21 cellular contexts compared by ENCODE assay signal in genomic region chr14:71076472-71076871, GRCh38.
"Had no signal": no experiment of that assay in that cellular context is flagged by ENCODE, and none has a peak within 500 bp of the region (broad histone marks: within the 10 kb centered on the region; RNA-seq: fewer than 3 reads in every experiment).

No MANE protein-coding gene starts in this region.

- H3K27ac ChIP-seq: esophagus muscularis mucosa, gastrocnemius medialis, upper lobe of right lung had no signal

- H3K4me3 ChIP-seq: esophagus muscularis mucosa, gastrocnemius medialis, smooth muscle cell, upper lobe of right lung had no signal

- H3K4me3 Mint-ChIP-seq: activated naive CD8-positive, alpha-beta T cell; activated T-helper 1 cell treated with anti-CD3 and anti-CD28 coated beads, Interleukin-12 subunit alpha, Interleukin-12 subunit beta, Interleukin-2, Interleukin-4 antibody, amounts not matched to agents 30 ng/mL and 10 ng/mL and 1 ng/mL, durations not matched to agents 14 hours and 24 hours and 36 hours; natural killer cell; WTC11 had no signal

- ATAC-seq: gastrocnemius medialis, left ventricle myocardium superior, natural killer cell, sciatic nerve, upper lobe of right lung, WTC11 had no signal

- H3K27ac Mint-ChIP-seq: activated naive CD8-positive, alpha-beta T cell; activated T-helper 1 cell treated with anti-CD3 and anti-CD28 coated beads, Interleukin-12 subunit alpha, Interleukin-12 subunit beta, Interleukin-2, Interleukin-4 antibody, amounts not matched to agents 30 ng/mL and 10 ng/mL and 1 ng/mL, durations not matched to agents 14 hours and 24 hours and 36 hours had no signal

- H3K27me3 Mint-ChIP-seq: activated naive CD8-positive, alpha-beta T cell had no signal

- H3K27me3 ChIP-seq: esophagus muscularis mucosa, gastrocnemius medialis, upper lobe of right lung had no signal

- H3K4me1 Mint-ChIP-seq: WTC11 had no signal

- DNase-seq: activated CD4-positive, alpha-beta T cell treated with anti-CD3 and anti-CD28 coated beads, Interleukin-2, amount 50 U/mL, for 48 hours; activated gamma-delta T cell treated with Interleukin-2 at 50 U/mL for 16 hours; amniotic stem cell; effector CD4-positive, alpha-beta T cell; gastrocnemius medialis; head of caudate nucleus; hypothalamus; left ventricle myocardium superior; midbrain; natural killer cell; stimulated activated CD4-positive, alpha-beta T cell treated with anti-CD3 and anti-CD28 coated beads, Interleukin-2, amount 100 ng/mL, for 48 hours; stimulated activated CD8-positive, alpha-beta memory T cell treated with anti-CD3 and anti-CD28 coated beads, Interleukin-4, amount 100 ng/mL, for 48 hours; stimulated activated naive CD4-positive, alpha-beta T cell; T1000; upper lobe of right lung had no signal
